ENCODE assay signal across 16 cellular contexts in the genomic region with DNA sequence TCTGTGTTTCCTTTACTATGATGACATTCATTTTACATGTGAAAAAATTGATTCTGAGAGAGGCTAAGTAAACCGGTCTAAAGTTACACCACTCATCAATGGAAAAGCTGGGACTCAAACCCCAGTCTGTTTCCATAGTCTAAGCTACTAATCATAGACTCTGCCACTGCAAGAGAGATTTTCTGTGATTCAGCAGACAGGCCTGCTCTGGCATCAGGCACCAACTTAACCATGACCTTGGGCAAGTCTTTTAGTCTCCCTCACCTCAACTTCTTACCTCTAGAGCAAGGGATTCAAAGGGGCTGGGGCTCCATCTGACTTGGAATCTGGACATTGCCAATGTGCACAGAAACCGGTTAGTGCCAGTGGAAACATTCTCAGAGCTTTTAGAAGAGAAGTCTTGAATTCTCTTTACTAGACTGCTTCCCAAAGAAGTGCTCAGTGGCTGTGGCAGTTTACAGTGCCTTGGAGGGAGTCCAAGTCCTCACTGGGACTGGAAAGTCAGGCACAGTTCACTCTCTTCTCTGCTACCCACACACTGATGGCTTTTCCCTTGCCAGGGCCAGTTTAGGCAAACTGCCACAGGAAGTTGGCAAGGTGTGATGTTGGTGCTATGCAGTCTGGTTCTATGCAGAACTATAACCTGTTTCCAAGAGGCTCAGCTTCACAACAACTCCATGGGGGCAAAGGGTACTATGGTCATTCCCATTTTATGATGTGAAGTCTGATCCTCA. TPM values are rescaled to one million over a fixed set of nuclear protein-coding genes. Genes with fewer than 3 reads are reported as not detected.
A peak's percentile ranks its signal among the peaks of the same experiment; 100 is the strongest.
DNase-seq lines count a peak whose midpoint lies in the region; ATAC-seq, FAIRE-seq and TF ChIP-seq lines count a peak whose summit lies in the region.
"Had no signal": no experiment of that assay in that cellular context is flagged by ENCODE, and none has a peak within 500 bp of the region (broad histone marks: within the 10 kb centered on the region; RNA-seq: fewer than 3 reads in every experiment).

No MANE protein-coding gene starts in this region.

- no peak for TF ChIP-seq POLR2A in H54 (IDR thresholded peaks at IDR 0.05; ENCODE audit: low read depth, low read length)

- H3K4me3 ChIP-seq in small intestine (ENCODE audit: low read depth in 1 of 2, low read length in 2 of 2), result no peak overlapping the region

- peak overlapping the region; percentile 80 for H3K27ac Mint-ChIP-seq in activated B cell treated with CpG ODN at 0.5 μM for 24 hours
- H3K27ac Mint-ChIP-seq in activated T-cell treated with anti-CD3 and anti-CD28 coated beads, Interleukin-2, amount 50 U/mL, for 24 hours, result no peak overlapping the region
- H3K27ac Mint-ChIP-seq: activated naive CD8-positive, alpha-beta T cell treated with anti-CD3 and anti-CD28 coated beads, Interleukin-2, amount 10 ng/mL, durations not matched to agents 7 days and 5 days had no signal

- H3K36me3 ChIP-seq in small intestine (ENCODE audit: control insufficient read depth in 2 of 2, insufficient read depth in 2 of 2, low read length in 2 of 2), result no peaks in the 10 kb centered on the region

- in situ Hi-C loops in G401 (cut with HindIII; ENCODE audit: low sequenced_read_pairs), result no loop called here

- H3K9me3 Mint-ChIP-seq in activated B cell treated with CpG ODN at 0.5 μM for 24 hours, result no peaks in the 10 kb centered on the region
- no peaks in the 10 kb centered on the region for H3K9me3 Mint-ChIP-seq in activated T-cell treated with anti-CD3 and anti-CD28 coated beads, Interleukin-2, amount 50 U/mL, for 24 hours
- H3K9me3 Mint-ChIP-seq: activated naive CD8-positive, alpha-beta T cell treated with anti-CD3 and anti-CD28 coated beads, Interleukin-2, amount 10 ng/mL, durations not matched to agents 7 days and 5 days had no signal

- CTCF ChIA-PET in activated B cell treated with CpG ODN at 0.5 μM for 24 hours (lab: Charles Lee), result interaction anchor here (1.3 to 1.8 kb wide), 3 partner anchors 10 to 46 kb away, joined by 5 to 7 read pairs (median 5); no protein-coding TSS in a partner anchor

- H3K27me3 ChIP-seq in small intestine (ENCODE audit: control insufficient read depth in 2 of 2, insufficient read depth in 2 of 2, low read length in 2 of 2), result no peaks in the 10 kb centered on the region

- intact Hi-C loops in activated B cell treated with CpG ODN at 0.5 μM for 24 hours (cut with micrococcal nuclease), result loop anchor here (10.0 kb wide), 1 partner anchor 429 kb away; no protein-coding TSS in a partner anchor

- H3K4me1 Mint-ChIP-seq in activated B cell treated with CpG ODN at 0.5 μM for 24 hours, result peaks cover 77% of the 10 kb centered on the region
- no peaks in the 10 kb centered on the region for H3K4me1 Mint-ChIP-seq in activated T-cell treated with anti-CD3 and anti-CD28 coated beads, Interleukin-2, amount 50 U/mL, for 24 hours (ENCODE audit: low read depth)
- H3K4me1 Mint-ChIP-seq: activated naive CD8-positive, alpha-beta T cell treated with anti-CD3 and anti-CD28 coated beads, Interleukin-2, amount 10 ng/mL, durations not matched to agents 7 days and 5 days had no signal

- H3K9me3 ChIP-seq in small intestine (ENCODE audit: control insufficient read depth, low read depth), result no peaks in the 10 kb centered on the region

- H3K27ac ChIP-seq in small intestine (ENCODE audit: low read depth in 1 of 2, low read length in 1 of 2), result no peak overlapping the region

- H3K4me1 ChIP-seq in small intestine (ENCODE audit: control insufficient read depth in 2 of 2, insufficient read depth in 1 of 2, low read depth in 1 of 2, low read length in 1 of 2), result peaks cover 0 to 2% of the 10 kb centered on the region in 2 donors

- H3K36me3 Mint-ChIP-seq in activated B cell treated with CpG ODN at 0.5 μM for 24 hours (ENCODE audit: low read depth), result peaks cover 5% of the 10 kb centered on the region
- H3K36me3 Mint-ChIP-seq in activated T-cell treated with anti-CD3 and anti-CD28 coated beads, Interleukin-2, amount 50 U/mL, for 24 hours (ENCODE audit: low read depth), result no peaks in the 10 kb centered on the region
- H3K36me3 Mint-ChIP-seq: activated naive CD8-positive, alpha-beta T cell treated with anti-CD3 and anti-CD28 coated beads, Interleukin-2, amount 10 ng/mL, durations not matched to agents 7 days and 5 days had no signal

- TF ChIP-seq CTCF in activated B cell treated with CpG ODN at 0.5 μM for 24 hours (IDR thresholded peaks at IDR 0.05), result no peak

- POLR2A ChIA-PET in activated B cell treated with CpG ODN at 0.5 μM for 24 hours (lab: Charles Lee), result interaction anchor here (0.7 to 8.2 kb wide), 5 partner anchors 11 to 46 kb away, joined by 3 to 344 read pairs (median 5); no protein-coding TSS in a partner anchor

- ATAC-seq in activated B cell treated with CpG ODN at 0.5 μM for 24 hours (ENCODE audit: low read depth), result no peak
- ATAC-seq in GM21528 (IDR thresholded peaks at IDR 0.05; ENCODE audit: low FRiP score, unreplicated experiment), result no peak
- ATAC-seq: HCT116 had no signal

- no peaks in the 10 kb centered on the region for H3K27me3 Mint-ChIP-seq in activated B cell treated with CpG ODN at 0.5 μM for 24 hours
- peaks cover 13% of the 10 kb centered on the region for H3K27me3 Mint-ChIP-seq in activated T-cell treated with anti-CD3 and anti-CD28 coated beads, Interleukin-2, amount 50 U/mL, for 24 hours

- no peak overlapping the region for H3K4me3 Mint-ChIP-seq in activated B cell treated with CpG ODN at 0.5 μM for 24 hours
- no peak overlapping the region for H3K4me3 Mint-ChIP-seq in activated T-cell treated with anti-CD3 and anti-CD28 coated beads, Interleukin-2, amount 50 U/mL, for 24 hours
- H3K4me3 Mint-ChIP-seq: activated naive CD8-positive, alpha-beta T cell treated with anti-CD3 and anti-CD28 coated beads, Interleukin-2, amount 10 ng/mL, durations not matched to agents 7 days and 5 days had no signal

- FAIRE-seq in small intestine (lab: Jason Lieb, UNC) (no peak), H54 (lab: Jason Lieb, UNC) (no peak)
- FAIRE-seq: G401.6 had no signal

- DNase-seq in G401 (ENCODE audit: low spot score) (peak; percentile 86), activated B cell treated with CpG ODN at 0.5 μM for 24 hours (no peak), inferior parietal cortex (ENCODE audit: extremely low spot score) (peak; percentile 23), small intestine (peak; percentile 48), H54 (ENCODE audit: insufficient read length, low spot score) (no peak)
- DNase-seq in activated T-cell treated with anti-CD3 and anti-CD28 coated beads, Interleukin-2, amount 50 U/mL, for 24 hours, result no peak
- DNase-seq in stimulated activated naive CD4-positive, alpha-beta T cell (lab: John Stamatoyannopoulos, UW), result no peak
- DNase-seq: activated naive CD8-positive, alpha-beta T cell treated with anti-CD3 and anti-CD28 coated beads, Interleukin-2, amount 10 ng/mL, durations not matched to agents 7 days and 5 days; AML-193; NCI-H1092; NCI-H524; stimulated activated CD4-positive, alpha-beta T cell treated with anti-CD3 and anti-CD28 coated beads, Interleukin-12 subunit alpha, Interleukin-12 subunit beta, amount 100 ng/mL, for 4 hours had no signal

- WGBS in small intestine, 3 donors, result 61 to 81% (median 66%) methylated on average over 2 of the region's 2 CpGs

RNA-seq across cellular contexts. Expression of gene BLNK, which starts 4.5 kb away (rescaled TPM):
- not detected in 2 replicates for total RNA-seq in G401 (2014; rRNA removed; shearing (Covaris generic))
- 238 and 267 TPM in 2 replicates for total RNA-seq in activated B cell treated with CpG ODN at 0.5 μM for 24 hours
- 10 to 100 TPM; 26.7 to 69.3 (median 27.7) TPM for polyA plus RNA-seq in small intestine

RNA-seq across cellular contexts. Expression of gene DNTT, which starts 28.4 kb away (rescaled TPM):
- not detected in 2 replicates for total RNA-seq in G401 (2014; rRNA removed; shearing (Covaris generic))
- 0.11 TPM in 1 of 2 replicates, not detected in the other for total RNA-seq in activated B cell treated with CpG ODN at 0.5 μM for 24 hours
- not detected for polyA plus RNA-seq in small intestine
- total RNA-seq: activated naive CD8-positive, alpha-beta T cell treated with anti-CD3 and anti-CD28 coated beads, Interleukin-2, amount 10 ng/mL, durations not matched to agents 7 days and 5 days; HT-29 had no signal

Comparison
In these comparisons a context has a peak if more than half of its experiments do, and no peak if none do; other contexts are left out.
1. DNase-seq: peak in G401 (single experiment), inferior parietal cortex (single experiment) and small intestine (single experiment); none in activated B cell treated with CpG ODN at 0.5 μM for 24 hours (single experiment), activated T-cell treated with anti-CD3 and anti-CD28 coated beads, Interleukin-2, amount 50 U/mL, for 24 hours (single experiment), H54 (single experiment) and stimulated activated naive CD4-positive, alpha-beta T cell (0 of 6).
2. RNA of gene BLNK, which starts 4.5 kb away (total RNA-seq): 238 to 267 TPM in activated B cell treated with CpG ODN at 0.5 μM for 24 hours; not detected in G401; every median in the first group is over 100 times any median in the second.